ENCODE assay signal across 20 cellular contexts in genomic region chr5:141487131-141487530, GRCh38. TPM values are rescaled to one million over a fixed set of nuclear protein-coding genes. Genes with fewer than 3 reads are reported as not detected.
DNase-seq lines count a peak whose midpoint lies in the region; ATAC-seq and TF ChIP-seq lines count a peak whose summit lies in the region.
"Had no signal": no experiment of that assay in that cellular context is flagged by ENCODE, and none has a peak within 500 bp of the region (broad histone marks: within the 10 kb centered on the region; RNA-seq: fewer than 3 reads in every experiment).

No MANE protein-coding gene starts in this region.

- H3K4ac ChIP-seq in neuronal stem cell (ENCODE audit: low read length): no peak overlapping the region

- peaks cover 5% of the 10 kb centered on the region for H3K27me3 Mint-ChIP-seq in brain
- peaks cover 71 to 92% of the 10 kb centered on the region in 2 donors for H3K27me3 Mint-ChIP-seq in CD8-positive, alpha-beta memory T cell

- H3K4me2 ChIP-seq in BLaER1 treated with 17β-estradiol and CSF1 and Interleukin-3, amounts not matched to agents 10 nM and 100 nM: peak overlapping the region; percentile 93 to 99 (median 97); a peak in 21 of 22 replicates
- no peak overlapping the region for H3K4me2 ChIP-seq in neuronal stem cell (ENCODE audit: insufficient read depth, low read length, poor library complexity, severe bottlenecking)

- WGBS in neuronal stem cell (ENCODE audit: extremely low coverage in 2 of 2, insufficient read length in 2 of 2, insufficient replicate concordance in 1 of 2), 2 donors: no CpG with 5 or more reads among the region's 7 CpGs

- peaks cover 13 to 90% (median 53%) of the 10 kb centered on the region in 11 experiments for H3K36me3 ChIP-seq in BLaER1 treated with 17β-estradiol and CSF1 and Interleukin-3, amounts not matched to agents 10 nM and 100 nM
- H3K36me3 ChIP-seq in iPS-15b (ENCODE audit: control insufficient read depth, insufficient read depth, low read length) (no peaks in the 10 kb centered on the region), neuronal stem cell (replicated peaks in 1 of 2; ENCODE audit: control insufficient read depth in 2 of 2, insufficient read depth in 2 of 2, low read length in 2 of 2) (peaks cover 33 to 61% of the 10 kb centered on the region in 2 donors)
- H3K36me3 ChIP-seq in CD8-positive, alpha-beta memory T cell (ENCODE audit: insufficient read depth, low read length): no peaks in the 10 kb centered on the region

- H2BK12ac ChIP-seq in neuronal stem cell (ENCODE audit: low read length): no peak overlapping the region

- no peak overlapping the region for H2BK5ac ChIP-seq in neuronal stem cell (ENCODE audit: low read length)

- H2AFZ ChIP-seq in neuronal stem cell (ENCODE audit: low read length): no peak overlapping the region

- H3K4me3 ChIP-seq in BLaER1 treated with 17β-estradiol and CSF1 and Interleukin-3, amounts not matched to agents 10 nM and 100 nM: peak overlapping the region in 1 of 10 experiments; percentile 9; a peak in 1 of 20 replicates
- peak overlapping the region; percentile 10 for H3K4me3 ChIP-seq in iPS-15b (ENCODE audit: low read depth, low read length)
- no peak overlapping the region for H3K4me3 ChIP-seq in neuronal stem cell (ENCODE audit: low read length in 2 of 2)
- H3K4me3 ChIP-seq in CD8-positive, alpha-beta memory T cell (ENCODE audit: low read length): no peak overlapping the region
- H3K4me3 ChIP-seq: SJCRH30 had no signal

- H3K9me3 ChIP-seq in BLaER1 treated with 17β-estradiol and CSF1 and Interleukin-3, amounts not matched to agents 10 nM and 100 nM (replicated peaks in 1 of 11): peaks cover 0 to 14% (median 0%) of the 10 kb centered on the region in 11 experiments; a peak in 4 of 22 replicates
- H3K9me3 ChIP-seq in iPS-15b (ENCODE audit: control insufficient read depth, insufficient read depth, low read length) (no peaks in the 10 kb centered on the region), neuronal stem cell (replicated peaks in 1 of 2; ENCODE audit: control insufficient read depth in 2 of 2, insufficient read depth in 1 of 2, low read depth in 1 of 2, low read length in 2 of 2) (peaks cover 15 to 69% of the 10 kb centered on the region in 2 donors)
- no peaks in the 10 kb centered on the region for H3K9me3 ChIP-seq in CD8-positive, alpha-beta memory T cell (ENCODE audit: low read length)
- H3K9me3 ChIP-seq: Caco-2 had no signal

- H3K4me3 Mint-ChIP-seq in brain: peak overlapping the region in 3 of 5 experiments; percentile 20 to 82 (median 39)
- no peak overlapping the region for H3K4me3 Mint-ChIP-seq in CD8-positive, alpha-beta memory T cell
- H3K4me3 Mint-ChIP-seq: CD4-positive, CD25-positive, alpha-beta regulatory T cell had no signal

- no peak overlapping the region for H2AK5ac ChIP-seq in neuronal stem cell (ENCODE audit: low read depth, low read length)

- H4K20me1 ChIP-seq in BLaER1 treated with 17β-estradiol and CSF1 and Interleukin-3, amounts not matched to agents 10 nM and 100 nM: peaks cover 5 to 88% (median 76%) of the 10 kb centered on the region in 11 experiments; a peak in 17 of 22 replicates

- H4K8ac ChIP-seq in neuronal stem cell (ENCODE audit: low read depth, low read length): no peak overlapping the region

- peaks cover 91 to 100% (median 97%) of the 10 kb centered on the region in 10 experiments for H3K4me1 ChIP-seq in BLaER1 treated with 17β-estradiol and CSF1 and Interleukin-3, amounts not matched to agents 10 nM and 100 nM
- peaks cover 19% of the 10 kb centered on the region for H3K4me1 ChIP-seq in iPS-15b (ENCODE audit: control insufficient read depth, insufficient read depth, low read length)
- H3K4me1 ChIP-seq in neuronal stem cell (ENCODE audit: control insufficient read depth in 2 of 2, insufficient read depth in 1 of 2, low read depth in 1 of 2, low read length in 2 of 2): peaks cover 7 to 17% of the 10 kb centered on the region in 2 donors
- no peaks in the 10 kb centered on the region for H3K4me1 ChIP-seq in CD8-positive, alpha-beta memory T cell (ENCODE audit: insufficient read depth, low read length)
- H3K4me1 ChIP-seq: Caco-2, SJCRH30 had no signal

- H3K4me1 Mint-ChIP-seq in brain: peaks cover 67% of the 10 kb centered on the region
- H3K4me1 Mint-ChIP-seq in CD8-positive, alpha-beta memory T cell: peaks cover 12 to 17% (median 12%) of the 10 kb centered on the region in 3 donors

- H3K18ac ChIP-seq in neuronal stem cell (ENCODE audit: low read length): no peak overlapping the region

- TF ChIP-seq CTCF in brain (conservative IDR thresholded peaks at IDR 0.05): no peak

- CTCF ChIA-PET in CD8-positive, alpha-beta memory T cell (lab: Charles Lee): no interaction called here

- H3K9me3 Mint-ChIP-seq in brain: peaks cover 63 to 95% (median 91%) of the 10 kb centered on the region in 5 experiments
- peaks cover 0 to 6% (median 3%) of the 10 kb centered on the region in 5 donors for H3K9me3 Mint-ChIP-seq in CD8-positive, alpha-beta memory T cell

- H3K9ac ChIP-seq in BLaER1 treated with 17β-estradiol and CSF1 and Interleukin-3, amounts not matched to agents 10 nM and 100 nM: no peak overlapping the region
- H3K9ac ChIP-seq in iPS-15b (ENCODE audit: low read depth, low read length) (no peak overlapping the region), neuronal stem cell (ENCODE audit: low read depth, low read length, poor library complexity) (no peak overlapping the region)

- peak overlapping the region in 2 of 5 experiments; percentile 50 to 97 for H3K27ac Mint-ChIP-seq in brain
- no peak overlapping the region for H3K27ac Mint-ChIP-seq in CD8-positive, alpha-beta memory T cell
- H3K27ac Mint-ChIP-seq: CD4-positive, CD25-positive, alpha-beta regulatory T cell had no signal

- ATAC-seq in HG02884 (IDR thresholded peaks at IDR 0.05; ENCODE audit: unreplicated experiment): no peak

- no peak overlapping the region for H4K91ac ChIP-seq in neuronal stem cell (ENCODE audit: low read depth, low read length, poor library complexity)

- H3K27ac ChIP-seq in BLaER1 treated with 17β-estradiol and CSF1 and Interleukin-3, amounts not matched to agents 10 nM and 100 nM: no peak overlapping the region
- no peak overlapping the region for H3K27ac ChIP-seq in neuronal stem cell (replicated peaks; ENCODE audit: low read length)
- H3K27ac ChIP-seq in CD8-positive, alpha-beta memory T cell (ENCODE audit: low read depth, low read length): no peak overlapping the region
- H3K27ac ChIP-seq: SJCRH30 had no signal

- no peak overlapping the region for H2BK120ac ChIP-seq in neuronal stem cell (ENCODE audit: low read depth, low read length)

- POLR2A ChIA-PET in CD8-positive, alpha-beta memory T cell (lab: Charles Lee): no interaction called here

- no peak overlapping the region for H3K23ac ChIP-seq in neuronal stem cell (ENCODE audit: low read depth, low read length, poor library complexity)

- no peak overlapping the region for H2BK15ac ChIP-seq in neuronal stem cell (ENCODE audit: low read length)

- H3K36me3 Mint-ChIP-seq in brain: peaks cover 98% of the 10 kb centered on the region
- H3K36me3 Mint-ChIP-seq in CD8-positive, alpha-beta memory T cell: no peaks in the 10 kb centered on the region
- H3K36me3 Mint-ChIP-seq: CD4-positive, CD25-positive, alpha-beta regulatory T cell had no signal

- no peak for DNase-seq in neuronal stem cell (ENCODE audit: low spot score)
- DNase-seq in CD8-positive, alpha-beta memory T cell: no peak
- DNase-seq in NK-92 treated with Interleukin-12 subunit alpha and Interleukin-12 subunit beta, amount 100 ng/mL, for 24 hours (lab: John Stamatoyannopoulos, UW): no peak
- no peak for DNase-seq in activated naive CD4-positive, alpha-beta T cell treated with anti-CD3 and anti-CD28 coated beads, Interleukin-2, amount 50 U/mL, for 16 hours
- DNase-seq: Caco-2; CD4-positive, CD25-positive, alpha-beta regulatory T cell; DND-41; KBM-7; MM.1S; NCI-H1048; NCI-H1417 treated with DMSO at 0.1 percent for 48 hours; NCI-H187; NCI-H446; NCI-H526; OCI-M1; SJCRH30 had no signal

- peaks cover 19% of the 10 kb centered on the region for H3K79me1 ChIP-seq in neuronal stem cell (ENCODE audit: low read depth, low read length)

- H3K14ac ChIP-seq in neuronal stem cell (ENCODE audit: low read length): peak overlapping the region; percentile 3

- no peaks in the 10 kb centered on the region for H3K27me3 ChIP-seq in BLaER1 treated with 17β-estradiol and CSF1 and Interleukin-3, amounts not matched to agents 10 nM and 100 nM
- H3K27me3 ChIP-seq in iPS-15b (ENCODE audit: control insufficient read depth, insufficient read depth, low read length): peaks cover 55% of the 10 kb centered on the region
- peaks cover 0 to 11% (median 0%) of the 10 kb centered on the region in 3 experiments for H3K27me3 ChIP-seq in neuronal stem cell (ENCODE audit: control insufficient read depth in 3 of 3, insufficient read depth in 3 of 3, low read depth in 1 of 3, low read length in 3 of 3)
- peaks cover 46% of the 10 kb centered on the region for H3K27me3 ChIP-seq in CD8-positive, alpha-beta memory T cell (ENCODE audit: insufficient read depth, low read length, poor library complexity, severe bottlenecking)
- H3K27me3 ChIP-seq: SJCRH30 had no signal

RNA-seq across cellular contexts. Expression of gene PCDHGC5, which starts 1.8 kb away (rescaled TPM):
- polyA plus RNA-seq in brain (ENCODE audit: insufficient read depth, low read depth, low replicate concordance): 4.3 TPM
- polyA plus RNA-seq in neuronal stem cell (2013, experiment 1 of 2): 1.1 TPM
- polyA plus RNA-seq in neuronal stem cell (2013, experiment 2 of 2): 1.1 TPM
- total RNA-seq in CD8-positive, alpha-beta memory T cell: not detected
- not detected for polyA plus RNA-seq in CD8-positive, alpha-beta memory T cell
- total RNA-seq: CD4-positive, CD25-positive, alpha-beta regulatory T cell had no signal
- polyA plus RNA-seq: CD4-positive, CD25-positive, alpha-beta regulatory T cell had no signal

RNA-seq across cellular contexts. Expression of gene PCDHGC4, which starts 2.3 kb away (rescaled TPM):
- polyA plus RNA-seq in brain (ENCODE audit: insufficient read depth, low read depth, low replicate concordance): 31.8 TPM
- polyA plus RNA-seq in neuronal stem cell (2013, experiment 1 of 2): 12.3 TPM
- 11.6 TPM for polyA plus RNA-seq in neuronal stem cell (2013, experiment 2 of 2)
- total RNA-seq in CD8-positive, alpha-beta memory T cell: not detected
- not detected for polyA plus RNA-seq in CD8-positive, alpha-beta memory T cell
- total RNA-seq: CD4-positive, CD25-positive, alpha-beta regulatory T cell had no signal
- polyA plus RNA-seq: CD4-positive, CD25-positive, alpha-beta regulatory T cell had no signal

RNA-seq across cellular contexts. Expression of gene PCDHGC3, which starts 11.4 kb away (rescaled TPM):
- 246 TPM for polyA plus RNA-seq in brain (ENCODE audit: insufficient read depth, low read depth, low replicate concordance)
- 113 TPM for polyA plus RNA-seq in neuronal stem cell (2013, experiment 1 of 2)
- polyA plus RNA-seq in neuronal stem cell (2013, experiment 2 of 2): 116 TPM
- total RNA-seq in CD8-positive, alpha-beta memory T cell: under 1 TPM; 0.11 to 0.15 TPM
- not detected for polyA plus RNA-seq in CD8-positive, alpha-beta memory T cell

RNA-seq across cellular contexts. Expression of gene PCDHGA12, which starts 56.8 kb away (rescaled TPM):
- 3.1 TPM for polyA plus RNA-seq in brain (ENCODE audit: insufficient read depth, low read depth, low replicate concordance)
- 0.10 TPM for polyA plus RNA-seq in neuronal stem cell (2013, experiment 1 of 2)
- polyA plus RNA-seq in neuronal stem cell (2013, experiment 2 of 2): 0.15 TPM
- under 1 TPM in 1 of 2 experiments, not detected in 1; 0.09 TPM for total RNA-seq in CD8-positive, alpha-beta memory T cell
- polyA plus RNA-seq in CD8-positive, alpha-beta memory T cell: not detected
- total RNA-seq: CD4-positive, CD25-positive, alpha-beta regulatory T cell had no signal
- polyA plus RNA-seq: CD4-positive, CD25-positive, alpha-beta regulatory T cell had no signal

Comparison
In these comparisons a context has a peak if more than half of its experiments do, and no peak if none do; other contexts are left out.
1. H3K4me3 Mint-ChIP-seq: peak in brain (3 of 5); none in CD8-positive, alpha-beta memory T cell (0 of 7).
2. RNA of gene PCDHGC4, which starts 2.3 kb away (polyA plus RNA-seq): 31.8 TPM in brain (single experiment); not detected in CD8-positive, alpha-beta memory T cell (single experiment); every median in the first group is over 10 times any median in the second.
3. RNA of gene PCDHGC3, which starts 11.4 kb away (polyA plus RNA-seq): 246 TPM in brain (single experiment); not detected in CD8-positive, alpha-beta memory T cell (single experiment); every median in the first group is over 100 times any median in the second.